34 cellular contexts compared by ENCODE assay signal in the genomic region with DNA sequence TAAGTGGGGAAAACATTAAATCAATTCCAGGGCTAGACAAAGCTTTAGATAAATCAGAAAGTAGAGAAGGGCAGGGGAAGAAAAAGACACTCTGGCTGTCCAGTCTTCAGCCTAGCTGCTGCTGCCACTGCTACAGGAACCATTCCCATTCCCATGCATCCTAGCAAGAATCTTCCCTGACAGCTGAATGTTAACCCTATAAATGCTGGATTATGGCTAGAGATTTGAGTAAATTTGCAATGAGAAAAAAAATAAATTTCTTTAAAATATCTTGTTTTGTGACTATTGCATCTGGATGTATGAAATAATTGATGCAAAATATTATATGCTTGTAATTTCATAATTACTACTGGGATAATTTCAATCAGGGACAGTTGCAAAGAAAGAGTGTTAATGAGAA. TPM values are rescaled to one million over a fixed set of nuclear protein-coding genes. Genes with fewer than 3 reads are reported as not detected.
"Had no signal": no experiment of that assay in that cellular context is flagged by ENCODE, and none has a peak within 500 bp of the region (broad histone marks: within the 10 kb centered on the region; RNA-seq: fewer than 3 reads in every experiment).

No MANE protein-coding gene starts in this region.

- H3K27me3 ChIP-seq: adrenal gland, body of pancreas, breast epithelium, MG63, SJSA1 had no signal

- FAIRE-seq: astrocyte, TTC549 had no signal

- H3K27ac ChIP-seq: adrenal gland, body of pancreas, breast epithelium, SJSA1 had no signal

- H3K36me3 Mint-ChIP-seq: activated CD4-positive, alpha-beta memory T cell treated with anti-CD3 and anti-CD28 coated beads for 36 hours; activated naive CD4-positive, alpha-beta T cell treated with anti-CD3 and anti-CD28 coated beads, Interleukin-2, amount 50 U/mL, for 72 hours had no signal

- H3K4me1 Mint-ChIP-seq: activated CD4-positive, alpha-beta T cell treated with anti-CD3 and anti-CD28 coated beads for 36 hours had no signal

- DNase-seq: activated CD4-positive, alpha-beta memory T cell treated with anti-CD3 and anti-CD28 coated beads for 36 hours; activated CD4-positive, alpha-beta T cell treated with anti-CD3 and anti-CD28 coated beads for 36 hours; activated CD4-positive, alpha-beta T cell treated with anti-CD3 and anti-CD28 coated beads, Interleukin-2, amount 50 U/mL, for 1 hour; activated CD8-positive, alpha-beta memory T cell treated with anti-CD3 and anti-CD28 coated beads, Interleukin-2, amount 50 U/mL, for 4 hours; activated gamma-delta T cell treated with Interleukin-2 at 50 U/mL for 16 hours; activated naive CD4-positive, alpha-beta T cell treated with anti-CD3 and anti-CD28 coated beads for 36 hours; activated T-cell treated with anti-CD3 and anti-CD28 coated beads for 4 hours; activated T-cell treated with anti-CD3 and anti-CD28 coated beads, Interleukin-2, amount 50 U/mL, for 4 hours; adrenal gland; body of pancreas; Kasumi-1; KG1; MG63; NCI-H1048; NCI-H1105 treated with DMSO at 0.1 percent for 48 hours; NCI-H1436; NCI-H1694; NCI-H1930; NCI-H2081 treated with DMSO at 0.1 percent for 48 hours; NCI-H510A; NCI-H774; RPMI8226; SHP77 treated with DMSO at 0.1 percent for 48 hours; SK-N-SH had no signal

- ATAC-seq: activated CD4-positive, alpha-beta T cell treated with anti-CD3 and anti-CD28 coated beads for 36 hours; activated CD4-positive, CD25-positive, alpha-beta regulatory T cell treated with anti-CD3 and anti-CD28 coated beads, Interleukin-2, amount 50 U/mL, for 24 hours; activated naive CD4-positive, alpha-beta T cell treated with anti-CD3 and anti-CD28 coated beads, Interleukin-2, amount 50 U/mL, for 72 hours; activated T-cell treated with anti-CD3 and anti-CD28 coated beads, Interleukin-2, amount 50 U/mL, for 4 hours; body of pancreas; Panc1 had no signal

- H3K9ac ChIP-seq: SK-N-SH had no signal

- H3K36me3 ChIP-seq: adrenal gland, breast epithelium, MG63, SJSA1 had no signal

- H3K4me2 ChIP-seq: SK-N-SH had no signal

- H3K4me3 ChIP-seq: adrenal gland, body of pancreas, breast epithelium, MG63, SJSA1 had no signal

- H3K27ac Mint-ChIP-seq: activated CD4-positive, alpha-beta memory T cell treated with anti-CD3 and anti-CD28 coated beads for 36 hours; activated CD4-positive, alpha-beta T cell treated with anti-CD3 and anti-CD28 coated beads for 36 hours; activated naive CD4-positive, alpha-beta T cell treated with anti-CD3 and anti-CD28 coated beads for 36 hours; activated naive CD4-positive, alpha-beta T cell treated with anti-CD3 and anti-CD28 coated beads, Interleukin-2, amount 50 U/mL, for 72 hours; activated T-helper 1 cell treated with anti-CD3 and anti-CD28 coated beads, Interleukin-12 subunit alpha, Interleukin-12 subunit beta, Interleukin-2, Interleukin-4 antibody, amounts not matched to agents 30 ng/mL and 10 ng/mL and 1 ng/mL, durations not matched to agents 14 hours and 24 hours and 36 hours; T-helper 1 cell treated with Interleukin-12 subunit alpha and Interleukin-12 subunit beta and Interleukin-4 antibody, amounts not matched to agents 30 μg/mL and 1 μg/mL, for 36 hours; T-helper 2 cell treated with Interferon-gamma antibody and Interleukin-4, amounts not matched to agents 5 μg/mL and 100 μg/mL, for 36 hours had no signal

- H3K4me3 Mint-ChIP-seq: activated CD4-positive, alpha-beta memory T cell treated with anti-CD3 and anti-CD28 coated beads for 36 hours; activated CD4-positive, alpha-beta T cell treated with anti-CD3 and anti-CD28 coated beads for 36 hours; activated naive CD4-positive, alpha-beta T cell treated with anti-CD3 and anti-CD28 coated beads for 36 hours; activated T-cell treated with anti-CD3 and anti-CD28 coated beads, Interleukin-2, amount 50 U/mL, for 4 hours; activated T-helper 1 cell treated with anti-CD3 and anti-CD28 coated beads, Interleukin-12 subunit alpha, Interleukin-12 subunit beta, Interleukin-2, Interleukin-4 antibody, amounts not matched to agents 30 ng/mL and 10 ng/mL and 1 ng/mL, durations not matched to agents 14 hours and 24 hours and 36 hours; T-helper 1 cell treated with Interleukin-12 subunit alpha and Interleukin-12 subunit beta and Interleukin-4 antibody, amounts not matched to agents 30 μg/mL and 1 μg/mL, for 36 hours; T-helper 2 cell treated with Interferon-gamma antibody and Interleukin-4, amounts not matched to agents 5 μg/mL and 100 μg/mL, for 36 hours had no signal

- H3K4me1 ChIP-seq: adrenal gland, body of pancreas, breast epithelium, SJSA1 had no signal

- H3K9me3 Mint-ChIP-seq: activated naive CD4-positive, alpha-beta T cell treated with anti-CD3 and anti-CD28 coated beads for 36 hours; activated naive CD4-positive, alpha-beta T cell treated with anti-CD3 and anti-CD28 coated beads, Interleukin-2, amount 50 U/mL, for 72 hours; activated T-cell treated with anti-CD3 and anti-CD28 coated beads, Interleukin-2, amount 50 U/mL, for 4 hours; activated T-helper 1 cell treated with anti-CD3 and anti-CD28 coated beads, Interleukin-12 subunit alpha, Interleukin-12 subunit beta, Interleukin-2, Interleukin-4 antibody, amounts not matched to agents 30 ng/mL and 10 ng/mL and 1 ng/mL, durations not matched to agents 14 hours and 24 hours and 36 hours; T-helper 1 cell treated with Interleukin-12 subunit alpha and Interleukin-12 subunit beta and Interleukin-4 antibody, amounts not matched to agents 30 μg/mL and 1 μg/mL, for 36 hours; T-helper 2 cell treated with Interferon-gamma antibody and Interleukin-4, amounts not matched to agents 5 μg/mL and 100 μg/mL, for 36 hours had no signal

- H3K9me3 ChIP-seq: adrenal gland, body of pancreas, breast epithelium, MG63, SJSA1, SK-N-SH had no signal

RNA-seq across cellular contexts. Expression of a gene that starts 15.0 kb away (rescaled TPM):
- total RNA-seq: body of pancreas had no signal
